ENCODE assay signal across 8 cellular contexts in the genomic region with DNA sequence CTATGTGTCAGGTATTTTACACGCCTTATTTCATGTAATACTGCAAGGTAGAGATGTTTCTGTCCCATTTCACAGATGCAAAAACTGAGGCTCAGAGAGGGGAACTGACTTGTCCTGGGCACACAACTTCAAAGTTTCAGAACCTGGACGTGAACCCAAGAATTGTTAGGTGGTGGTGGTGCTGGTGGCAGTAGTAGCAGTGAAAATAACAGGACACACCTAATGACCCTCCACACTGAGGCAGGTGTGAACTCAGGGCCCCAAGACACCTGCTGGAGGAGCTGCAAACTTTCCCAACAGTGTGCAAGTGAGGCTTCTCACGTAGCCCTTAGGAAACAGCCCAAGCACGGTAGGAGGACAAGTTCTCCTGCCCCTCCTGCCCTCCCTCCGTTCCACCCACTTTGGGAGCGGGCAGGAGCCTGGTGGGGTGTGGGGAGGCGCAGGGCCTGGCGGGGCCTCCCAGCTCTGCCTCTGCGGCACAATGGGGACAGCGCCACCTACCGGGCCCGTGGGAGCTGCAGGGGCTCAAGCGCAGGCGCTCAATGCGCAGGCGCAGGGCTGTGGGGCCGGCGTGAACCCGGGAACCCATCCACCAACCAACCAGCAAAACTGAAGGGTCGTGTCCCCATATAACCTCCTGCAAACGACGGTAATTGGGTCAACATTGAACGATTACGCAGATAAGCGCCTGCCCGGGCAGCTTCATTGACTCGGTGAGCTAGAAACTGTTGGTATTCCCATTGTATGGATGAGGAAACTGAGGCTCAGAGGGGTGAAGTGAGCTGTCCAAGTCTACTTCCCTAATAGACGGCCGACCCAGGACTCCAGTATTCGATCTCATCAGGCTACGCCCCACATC. TPM values are rescaled to one million over a fixed set of nuclear protein-coding genes. Genes with fewer than 3 reads are reported as not detected.
DNase-seq lines count a peak whose midpoint lies in the region; ATAC-seq, FAIRE-seq and TF ChIP-seq lines count a peak whose summit lies in the region.

No MANE protein-coding gene starts in this region.

- H3K27me3 ChIP-seq in Panc1 (ENCODE audit: control insufficient read depth, insufficient read depth, low read length) = no peaks in the 10 kb centered on the region
- no peaks in the 10 kb centered on the region for H3K27me3 ChIP-seq in neural progenitor cell

- ATAC-seq in GM21528 (IDR thresholded peaks at IDR 0.05; ENCODE audit: low FRiP score, unreplicated experiment) = peak; percentile 70
- peak; percentile 96 for ATAC-seq in Panc1
- ATAC-seq in stimulated activated naive CD8-positive, alpha-beta T cell treated with anti-CD3 and anti-CD28 coated beads, Interleukin-15, amount 100 ng/mL, for 72 hours = peak; percentile 96

- peak overlapping the region; percentile 23 to 53 for H3K4me3 ChIP-seq in Panc1 (ENCODE audit: low read depth in 2 of 2, low read length in 2 of 2)
- H3K4me3 ChIP-seq in fibroblast of pulmonary artery (replicated peaks; ENCODE audit: low read depth, low read length) = peak overlapping the region; percentile 39
- H3K4me3 ChIP-seq in neural progenitor cell = peak overlapping the region; percentile 30

- TF ChIP-seq CTCF in D721Med (IDR thresholded peaks at IDR 0.05; ENCODE audit: insufficient read depth, missing control alignments) (peak; percentile 78), Panc1 (IDR thresholded peaks at IDR 0.05) (peak; percentile 100), fibroblast of pulmonary artery (IDR thresholded peaks at IDR 0.05; ENCODE audit: low read length, missing control alignments) (peak; percentile 90), neural progenitor cell (IDR thresholded peaks at IDR 0.05) (peak; percentile 99)

- H3K9me3 ChIP-seq in Panc1 (ENCODE audit: control insufficient read depth, insufficient read depth, low read depth, low read length) (no peaks in the 10 kb centered on the region), neural progenitor cell (ENCODE audit: low read depth) (no peaks in the 10 kb centered on the region)

- no peaks in the 10 kb centered on the region for H4K20me1 ChIP-seq in neural progenitor cell (ENCODE audit: low read depth)

- FAIRE-seq in D721Med (lab: Jason Lieb, UNC) = no peak

- intact Hi-C loops in Panc1 (cut with micrococcal nuclease; ENCODE audit: unreplicated experiment) = loop anchor here (1.0 kb wide), 1 partner anchor 40 kb away; no protein-coding TSS in a partner anchor

- peak overlapping the region; percentile 89 for H2AFZ ChIP-seq in neural progenitor cell (replicated peaks)

- in situ Hi-C loops in Panc1 (cut with HindIII; ENCODE audit: low pct_unique_long_range_greater_than_20kb, low sequenced_read_pairs) = no loop called here

- no peak overlapping the region for H3K9ac ChIP-seq in neural progenitor cell

- no peaks in the 10 kb centered on the region for H3K36me3 ChIP-seq in Panc1 (ENCODE audit: control insufficient read depth, insufficient read depth, low read length)
- H3K36me3 ChIP-seq in neural progenitor cell = no peaks in the 10 kb centered on the region

- H3K27ac ChIP-seq in Panc1 (ENCODE audit: low read length) (peak overlapping the region; percentile 11; the same call in 1 of the 2 replicates), neural progenitor cell (no peak overlapping the region)

- H3K79me2 ChIP-seq in neural progenitor cell (ENCODE audit: low read depth) = no peaks in the 10 kb centered on the region

- CTCF ChIA-PET in Panc1 (lab: Charles Lee) = interaction anchor here (0.5 to 1.9 kb wide), 12 partner anchors 8 to 496 kb away, joined by 3 to 17 read pairs (median 4); partner anchors contain the start of gene TRPV4

- peaks cover 18% of the 10 kb centered on the region for H3F3A ChIP-seq in neural progenitor cell (ENCODE audit: low read depth)

- H3K4me1 ChIP-seq in Panc1 (ENCODE audit: control insufficient read depth, insufficient read depth, low read length) (no peaks in the 10 kb centered on the region), neural progenitor cell (peaks cover 7% of the 10 kb centered on the region)

- peak; percentile 92 for DNase-seq in D721Med (ENCODE audit: insufficient read length, low spot score)
- peak; percentile 83 for DNase-seq in KG1 (lab: John Stamatoyannopoulos, UW)
- DNase-seq in Panc1 (ENCODE audit: low read depth, low spot score) = peak; percentile 41
- peak; percentile 83 for DNase-seq in activated T-helper 1 cell treated with Interleukin-2 at 50 U/mL for 16 hours (ENCODE audit: low read depth)
- DNase-seq in fibroblast of pulmonary artery (ENCODE audit: low read depth) = peak; percentile 79
- peak; percentile 95 for DNase-seq in neural progenitor cell (ENCODE audit: low spot score)
- peak; percentile 89 to 93 for DNase-seq in stimulated activated naive CD8-positive, alpha-beta T cell treated with anti-CD3 and anti-CD28 coated beads, Interleukin-15, amount 100 ng/mL, for 72 hours

- H3K9me3 Mint-ChIP-seq in neural progenitor cell = no peaks in the 10 kb centered on the region
- H3K9me3 Mint-ChIP-seq in stimulated activated naive CD8-positive, alpha-beta T cell treated with anti-CD3 and anti-CD28 coated beads, Interleukin-15, amount 100 ng/mL, for 72 hours = no peaks in the 10 kb centered on the region

- H3K4me1 Mint-ChIP-seq in neural progenitor cell = peaks cover 9% of the 10 kb centered on the region
- peaks cover 12% of the 10 kb centered on the region for H3K4me1 Mint-ChIP-seq in stimulated activated naive CD8-positive, alpha-beta T cell treated with anti-CD3 and anti-CD28 coated beads, Interleukin-15, amount 100 ng/mL, for 72 hours

- H3K36me3 Mint-ChIP-seq in neural progenitor cell = no peaks in the 10 kb centered on the region

- H3K4me3 Mint-ChIP-seq in neural progenitor cell = peak overlapping the region; percentile 45
- peak overlapping the region; percentile 37 to 60 for H3K4me3 Mint-ChIP-seq in stimulated activated naive CD8-positive, alpha-beta T cell treated with anti-CD3 and anti-CD28 coated beads, Interleukin-15, amount 100 ng/mL, for 72 hours

- peaks cover 7% of the 10 kb centered on the region for H3K27me3 Mint-ChIP-seq in neural progenitor cell (ENCODE audit: insufficient read depth, low read depth)
- H3K27me3 Mint-ChIP-seq in stimulated activated naive CD8-positive, alpha-beta T cell treated with anti-CD3 and anti-CD28 coated beads, Interleukin-15, amount 100 ng/mL, for 72 hours = no peaks in the 10 kb centered on the region

- BruUV-seq in Panc1 (replicated peaks; lab: Mats Ljungman, UMichigan) = no TSS peak

- peak overlapping the region; percentile 63 for H3K4me2 ChIP-seq in neural progenitor cell

- POLR2A ChIA-PET in Panc1 (lab: Charles Lee) = no interaction called here

- H3K27ac Mint-ChIP-seq in neural progenitor cell = no peak overlapping the region
- peak overlapping the region in 1 of 2 donors; percentile 33 for H3K27ac Mint-ChIP-seq in stimulated activated naive CD8-positive, alpha-beta T cell treated with anti-CD3 and anti-CD28 coated beads, Interleukin-15, amount 100 ng/mL, for 72 hours

RNA-seq across cellular contexts. Expression of gene TRPV4, which starts 12.0 kb away (rescaled TPM):
- total RNA-seq in Panc1 (2021; ENCODE audit: unreplicated experiment) = 0.44 TPM
- 0.58 TPM for polyA plus RNA-seq in Panc1 (2012; ENCODE audit: insufficient read length)
- 0.56 and 2.8 TPM in 2 replicates for total RNA-seq in neural progenitor cell (ENCODE audit: low replicate concordance)

RNA-seq across cellular contexts. Expression of gene GLTP, which starts 35.1 kb away (rescaled TPM):
- total RNA-seq in Panc1 (2021; ENCODE audit: unreplicated experiment) (24.8 TPM), neural progenitor cell (ENCODE audit: low replicate concordance) (16.6 and 24.0 TPM in 2 replicates)
- 47.2 TPM for polyA plus RNA-seq in Panc1 (2012; ENCODE audit: insufficient read length)

RNA-seq across cellular contexts. Expression of gene TCHP, which starts 54.9 kb away (rescaled TPM):
- total RNA-seq in Panc1 (2021; ENCODE audit: unreplicated experiment) (25.0 TPM), neural progenitor cell (ENCODE audit: low replicate concordance) (15.2 and 20.0 TPM in 2 replicates)
- 31.1 TPM for polyA plus RNA-seq in Panc1 (2012; ENCODE audit: insufficient read length)

Comparison
In these comparisons a context has a peak if more than half of its experiments do, and no peak if none do; other contexts are left out.
1. DNase-seq: peak in every context shown above with its lines; median percentile 95 in neural progenitor cell; 92 in D721Med; 91 in stimulated activated naive CD8-positive, alpha-beta T cell treated with anti-CD3 and anti-CD28 coated beads, Interleukin-15, amount 100 ng/mL, for 72 hours; 83 in KG1; 83 in activated T-helper 1 cell treated with Interleukin-2 at 50 U/mL for 16 hours; 79 in fibroblast of pulmonary artery; 41 in Panc1.